2 cellular contexts compared by ENCODE assay signal in the genomic region with DNA sequence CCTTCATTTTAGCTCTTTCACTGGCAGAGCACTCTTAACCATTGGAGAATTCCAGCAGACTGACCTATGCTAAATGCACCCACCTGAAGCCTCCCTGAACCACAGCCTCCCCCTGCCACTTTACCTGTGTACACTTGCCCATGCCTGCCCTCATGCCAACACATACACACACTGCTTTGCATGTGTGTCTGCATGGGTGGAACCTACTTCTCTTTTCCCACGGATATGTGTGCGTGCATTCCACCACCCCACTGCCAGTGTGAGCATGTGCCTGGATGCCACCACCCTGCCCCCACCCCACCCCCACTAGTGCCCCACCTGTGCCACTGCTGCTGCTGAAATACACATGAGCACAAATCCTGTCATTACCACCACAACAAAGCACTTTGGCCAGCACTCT.
TF ChIP-seq lines count a peak whose summit lies in the region.

No MANE protein-coding gene starts in this region.

TF ChIP-seq in IMR-90, 13 proteins besides CTCF, POLR2A, EP300 and RAD21:
- no peak for TF ChIP-seq NFE2L2 (IDR thresholded peaks at IDR 0.05; ENCODE audit: low read depth, low read length)
- TF ChIP-seq FOS (IDR thresholded peaks at IDR 0.05; ENCODE audit: low read depth, low read length) = no peak
- TF ChIP-seq MAFK (IDR thresholded peaks at IDR 0.05; ENCODE audit: low read depth, low read length) = no peak
- TF ChIP-seq, protein P1, sequence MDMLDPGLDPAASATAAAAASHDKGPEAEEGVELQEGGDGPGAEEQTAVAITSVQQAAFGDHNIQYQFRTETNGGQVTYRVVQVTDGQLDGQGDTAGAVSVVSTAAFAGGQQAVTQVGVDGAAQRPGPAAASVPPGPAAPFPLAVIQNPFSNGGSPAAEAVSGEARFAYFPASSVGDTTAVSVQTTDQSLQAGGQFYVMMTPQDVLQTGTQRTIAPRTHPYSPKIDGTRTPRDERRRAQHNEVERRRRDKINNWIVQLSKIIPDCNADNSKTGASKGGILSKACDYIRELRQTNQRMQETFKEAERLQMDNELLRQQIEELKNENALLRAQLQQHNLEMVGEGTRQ (IDR thresholded peaks at IDR 0.05; ENCODE audit: low read depth, low read length) = no peak
- TF ChIP-seq CEBPB (IDR thresholded peaks at IDR 0.05; ENCODE audit: low read depth, low read length) = no peak
- TF ChIP-seq BHLHE40 (IDR thresholded peaks at IDR 0.05; ENCODE audit: low read depth, low read length) = no peak
- no peak for TF ChIP-seq MAZ (IDR thresholded peaks at IDR 0.05; ENCODE audit: borderline replicate concordance, low read depth, low read length)
- TF ChIP-seq MXI1 (IDR thresholded peaks at IDR 0.05; ENCODE audit: borderline replicate concordance, low read depth, low read length) = no peak
- no peak for TF ChIP-seq RFX5 (IDR thresholded peaks at IDR 0.05; ENCODE audit: low read depth, low read length)
- no peak for TF ChIP-seq SMC3 (IDR thresholded peaks at IDR 0.05; ENCODE audit: low read depth, low read length)
- no peak for TF ChIP-seq CHD1 (IDR thresholded peaks at IDR 0.05; ENCODE audit: low read depth, low read length)

TF ChIP-seq in H1, 55 proteins besides CTCF, POLR2A, EP300 and RAD21:
- no peak for TF ChIP-seq BACH1 (IDR thresholded peaks at IDR 0.05; ENCODE audit: low read length)
- TF ChIP-seq RXRA (IDR thresholded peaks at IDR 0.05; ENCODE audit: insufficient read depth, low read depth, low read length) = no peak
- TF ChIP-seq ZNF274 (IDR thresholded peaks at IDR 0.05; ENCODE audit: borderline replicate concordance, extremely low read depth, low read length) = no peak
- no peak for TF ChIP-seq CBX8 (IDR thresholded peaks at IDR 0.05; ENCODE audit: borderline replicate concordance, low read depth, low read length)
- no peak for TF ChIP-seq GABPA (IDR thresholded peaks at IDR 0.05; ENCODE audit: borderline replicate concordance, insufficient read depth, low read length)
- TF ChIP-seq ASH2L (IDR thresholded peaks at IDR 0.05; ENCODE audit: low read length) = no peak
